26 cellular contexts compared by ENCODE assay signal in genomic region chr22:35746946-35747703, GRCh38. TPM values are rescaled to one million over a fixed set of nuclear protein-coding genes. Genes with fewer than 3 reads are reported as not detected.
DNase-seq lines count a peak whose midpoint lies in the region; ATAC-seq and TF ChIP-seq lines count a peak whose summit lies in the region.
"Had no signal": no experiment of that assay in that cellular context is flagged by ENCODE, and none has a peak within 500 bp of the region (broad histone marks: within the 10 kb centered on the region; RNA-seq: fewer than 3 reads in every experiment).

No MANE protein-coding gene starts in this region.

- H3K14ac ChIP-seq in IMR-90 (replicated peaks; ENCODE audit: low read depth, low read length), result 0 out of 2 replicates have a peak overlapping the region, but pooled peaks have one; percentile 15

- H4K91ac ChIP-seq in IMR-90 (ENCODE audit: insufficient read depth, low read depth, low read length), result peak overlapping the region; percentile 54; the same call in 1 of the 2 replicates

- POLR2A ChIA-PET in IMR-90 (lab: Charles Lee; ENCODE audit: unreplicated experiment), result no interaction called here

- intact Hi-C loops in IMR-90 (cut with micrococcal nuclease), result loop anchor here (2.0 kb wide), 2 partner anchors 90 to 118 kb away; no protein-coding TSS in a partner anchor

- peak overlapping the region; percentile 98 for H3K27ac ChIP-seq in IMR-90 (ENCODE audit: insufficient read depth, low read length)
- no peak overlapping the region for H3K27ac ChIP-seq in endodermal cell (ENCODE audit: low read depth, low read length)
- no peak overlapping the region for H3K27ac ChIP-seq in neural progenitor cell
- H3K27ac ChIP-seq: left lung, PC-9, sigmoid colon, tibial nerve had no signal

- peaks cover 14 to 63% of the 10 kb centered on the region in 2 experiments for H3K79me1 ChIP-seq in IMR-90 (ENCODE audit: low read depth in 1 of 2, low read length in 2 of 2)

- H3K4me3 ChIP-seq in IMR-90 (ENCODE audit: insufficient read depth, low read depth, low read length) (no peak overlapping the region), endodermal cell (ENCODE audit: low read length) (no peak overlapping the region), neural progenitor cell (no peak overlapping the region)
- H3K4me3 ChIP-seq: left lung, PC-9, sigmoid colon, tibial nerve had no signal

- in situ Hi-C loops in IMR-90 (cut with MboI; ENCODE audit: low sequenced_read_pairs), result loop anchor here (5.0 kb wide), 1 partner anchor 375 kb away; no protein-coding TSS in a partner anchor

- no peaks in the 10 kb centered on the region for H3K9me3 ChIP-seq in IMR-90 (ENCODE audit: control insufficient read depth, insufficient read depth, low read length)
- no peaks in the 10 kb centered on the region for H3K9me3 ChIP-seq in endodermal cell (ENCODE audit: control insufficient read depth, low read length)
- H3K9me3 ChIP-seq in neural progenitor cell (ENCODE audit: low read depth), result no peaks in the 10 kb centered on the region
- H3K9me3 ChIP-seq: BE2C, left lung, sigmoid colon, tibial nerve had no signal

- H3K56ac ChIP-seq in IMR-90 (ENCODE audit: extremely low read depth, insufficient read depth, low read length), result peak overlapping the region; percentile 53

- CTCF ChIA-PET in IMR-90 (lab: Yijun Ruan, JAX), result interaction anchor here (0.7 kb wide), 1 partner anchor 165 kb away, joined by 3 read pairs; no protein-coding TSS in a partner anchor

- peak overlapping the region; percentile 94 for H3K18ac ChIP-seq in IMR-90 (ENCODE audit: low read depth, low read length)

- H2AFZ ChIP-seq in IMR-90 (replicated peaks; ENCODE audit: low read length, poor library complexity) (no peak overlapping the region), neural progenitor cell (replicated peaks) (no peak overlapping the region)
- H2AFZ ChIP-seq: PC-9 had no signal

- H3K27ac Mint-ChIP-seq in endodermal cell (peak overlapping the region; percentile 27), neural progenitor cell (peak overlapping the region; percentile 38)
- H3K27ac Mint-ChIP-seq: activated naive CD8-positive, alpha-beta T cell; activated T-cell treated with anti-CD3 and anti-CD28 coated beads, Interleukin-2, amount 50 U/mL, for 72 hours had no signal

- no peak overlapping the region for H2AK9ac ChIP-seq in IMR-90 (replicated peaks; ENCODE audit: low read depth, low read length, poor library complexity)

- ATAC-seq in IMR-90 (ENCODE audit: low read depth) (peak; percentile 70), HG03108 (IDR thresholded peaks at IDR 0.05; ENCODE audit: unreplicated experiment) (no peak), GM18517 (IDR thresholded peaks at IDR 0.05; ENCODE audit: unreplicated experiment) (no peak)
- ATAC-seq: activated CD4-positive, CD25-positive, alpha-beta regulatory T cell treated with anti-CD3 and anti-CD28 coated beads, Interleukin-2, amount 50 U/mL, for 24 hours; activated T-cell treated with anti-CD3 and anti-CD28 coated beads, Interleukin-2, amount 50 U/mL, for 72 hours; left lung had no signal

- H3K9me3 Mint-ChIP-seq in endodermal cell (no peaks in the 10 kb centered on the region), neural progenitor cell (no peaks in the 10 kb centered on the region)
- H3K9me3 Mint-ChIP-seq: activated T-cell treated with anti-CD3 and anti-CD28 coated beads, Interleukin-2, amount 50 U/mL, for 72 hours; brain had no signal

- peak overlapping the region; percentile 72 for H2BK120ac ChIP-seq in IMR-90 (ENCODE audit: low read depth, low read length)

- H2AK5ac ChIP-seq in IMR-90 (ENCODE audit: low read depth, low read length), result peak overlapping the region; percentile 31; the same call in 1 of the 2 replicates

- peak overlapping the region; percentile 9 for H3K23ac ChIP-seq in IMR-90 (ENCODE audit: low read depth, low read length)

- H3K36me3 ChIP-seq in IMR-90 (ENCODE audit: control insufficient read depth, insufficient read depth, low read length) (peaks cover 25% of the 10 kb centered on the region), endodermal cell (ENCODE audit: control insufficient read depth, insufficient read depth, low read length) (peaks cover 72% of the 10 kb centered on the region), neural progenitor cell (no peaks in the 10 kb centered on the region)

- peak overlapping the region; percentile 38 to 41; a peak in 2 of 4 replicates for H4K8ac ChIP-seq in IMR-90 (ENCODE audit: low read depth in 2 of 2, low read length in 2 of 2)

- dilution Hi-C loops in IMR-90 (cut with HindIII; ENCODE audit: low sequenced_read_pairs, unreplicated experiment), result no loop called here

- H3K4me1 ChIP-seq in IMR-90 (ENCODE audit: control insufficient read depth, insufficient read depth, low read length) (peaks cover 28% of the 10 kb centered on the region), endodermal cell (ENCODE audit: control insufficient read depth, insufficient read depth, low read length) (peaks cover 6% of the 10 kb centered on the region), neural progenitor cell (peaks cover 57% of the 10 kb centered on the region)
- H3K4me1 ChIP-seq: left lung had no signal

- TF ChIP-seq POLR2A in IMR-90 (IDR thresholded peaks at IDR 0.05; ENCODE audit: low read depth, low read length), result no peak

- H3K4me1 Mint-ChIP-seq in endodermal cell, result peaks cover 54% of the 10 kb centered on the region
- peaks cover 21% of the 10 kb centered on the region for H3K4me1 Mint-ChIP-seq in neural progenitor cell

- H3K27me3 Mint-ChIP-seq in endodermal cell (ENCODE audit: insufficient read depth), result no peaks in the 10 kb centered on the region
- no peaks in the 10 kb centered on the region for H3K27me3 Mint-ChIP-seq in neural progenitor cell (ENCODE audit: insufficient read depth, low read depth)
- H3K27me3 Mint-ChIP-seq: activated naive CD8-positive, alpha-beta T cell; brain had no signal

- peaks cover 20% of the 10 kb centered on the region for H3K9me1 ChIP-seq in IMR-90 (ENCODE audit: insufficient read depth, low read length)

- peak overlapping the region; percentile 43; the same call in 1 of the 2 replicates for H3K4ac ChIP-seq in IMR-90 (ENCODE audit: low read depth, low read length)

- peak overlapping the region; percentile 62 for H3K4me2 ChIP-seq in IMR-90 (ENCODE audit: low read depth, low read length)
- H3K4me2 ChIP-seq in neural progenitor cell, result no peak overlapping the region
- H3K4me2 ChIP-seq: PC-9 had no signal

- H3K79me2 ChIP-seq in neural progenitor cell (ENCODE audit: low read depth), result no peaks in the 10 kb centered on the region

- no peak overlapping the region for H3K4me3 Mint-ChIP-seq in endodermal cell
- H3K4me3 Mint-ChIP-seq in neural progenitor cell, result no peak overlapping the region
- H3K4me3 Mint-ChIP-seq: activated naive CD8-positive, alpha-beta T cell; activated T-cell treated with anti-CD3 and anti-CD28 coated beads, Interleukin-2, amount 50 U/mL, for 72 hours; brain had no signal

- H3K27me3 ChIP-seq in IMR-90 (ENCODE audit: control insufficient read depth, insufficient read depth, low read length) (no peaks in the 10 kb centered on the region), endodermal cell (ENCODE audit: control insufficient read depth, insufficient read depth, low read length, poor library complexity, severe bottlenecking) (no peaks in the 10 kb centered on the region), neural progenitor cell (no peaks in the 10 kb centered on the region)
- H3K27me3 ChIP-seq: BE2C, left lung, sigmoid colon, tibial nerve had no signal

- H2BK5ac ChIP-seq in IMR-90 (ENCODE audit: low read depth, low read length, poor library complexity, severe bottlenecking), result peak overlapping the region; percentile 74

- peaks cover 11% of the 10 kb centered on the region; the same call in 1 of the 2 replicates for H4K20me1 ChIP-seq in IMR-90 (ENCODE audit: insufficient read depth, low read length)
- H4K20me1 ChIP-seq in neural progenitor cell (ENCODE audit: low read depth), result peaks cover 14% of the 10 kb centered on the region

- H3K36me3 Mint-ChIP-seq in endodermal cell (ENCODE audit: low read depth), result peaks cover 23% of the 10 kb centered on the region
- H3K36me3 Mint-ChIP-seq in neural progenitor cell, result peaks cover 28% of the 10 kb centered on the region
- H3K36me3 Mint-ChIP-seq: activated naive CD8-positive, alpha-beta T cell had no signal

- BruUV-seq in IMR-90 (replicated peaks; lab: Mats Ljungman, UMichigan), result no TSS peak

- peaks cover 12% of the 10 kb centered on the region for H3F3A ChIP-seq in neural progenitor cell (ENCODE audit: low read depth)

- no CpG with 5 or more reads among the region's 4 CpGs for WGBS in IMR-90 (ENCODE audit: extremely low coverage in 2 of 2, insufficient read length in 1 of 2), 2 experiments
- 90 to 92% methylated on average over 1 to 4 of the region's 4 CpGs for whole genome bisulfite sequencing in endodermal cell (ENCODE audit: insufficient coverage in 1 of 2, insufficient read length in 1 of 2), 2 experiments

- H4K5ac ChIP-seq in IMR-90 (ENCODE audit: low read depth, low read length), result peak overlapping the region; percentile 91

- DNase-seq in EH (ENCODE audit: low read depth), result peak; percentile 45
- peak; percentile 80 for DNase-seq in IMR-90
- no peak for DNase-seq in endodermal cell
- no peak for DNase-seq in neural progenitor cell (ENCODE audit: low spot score)
- no peak for DNase-seq in ureter (ENCODE audit: low spot score)
- DNase-seq: activated CD8-positive, alpha-beta memory T cell treated with anti-CD3 and anti-CD28 coated beads for 24 hours; activated T-cell treated with anti-CD3 and anti-CD28 coated beads, Interleukin-2, amount 50 U/mL, for 72 hours; BE2C; COR-L47; left lung; NCI-H1105 treated with DMSO at 0.1 percent for 48 hours; NCI-H748 treated with DMSO at 0.1 percent for 48 hours; occipital lobe; PC-9; sigmoid colon; stimulated activated CD4-positive, alpha-beta T cell treated with anti-CD3 and anti-CD28 coated beads, Interleukin-2, amount 100 ng/mL, for 24 hours; stimulated activated naive CD4-positive, alpha-beta T cell treated with Interleukin-2 at 50 U/mL for 16 hours; T-helper 9 cell had no signal

- TF ChIP-seq CTCF in IMR-90 (conservative IDR thresholded peaks at IDR 0.05; ENCODE audit: low read depth, low read length) (no peak), endodermal cell (conservative IDR thresholded peaks at IDR 0.05) (no peak), neural progenitor cell (IDR thresholded peaks at IDR 0.05) (no peak)

- H3K9ac ChIP-seq in IMR-90 (ENCODE audit: low read depth, low read length) (peak overlapping the region; percentile 62), endodermal cell (ENCODE audit: extremely low read depth, low read length, poor library complexity, severe bottlenecking) (no peak overlapping the region), neural progenitor cell (no peak overlapping the region)

- TF ChIP-seq RAD21 in IMR-90 (IDR thresholded peaks at IDR 0.05; ENCODE audit: low read length), result no peak

- H2BK15ac ChIP-seq in IMR-90 (ENCODE audit: low read depth, low read length), result peak overlapping the region; percentile 46; the same call in 1 of the 3 replicates

- peak overlapping the region; percentile 58; the same call in 1 of the 2 replicates for H2BK20ac ChIP-seq in IMR-90 (ENCODE audit: low read depth, low read length)

RNA-seq across cellular contexts. Expression of gene APOL5, which starts 29.5 kb away (rescaled TPM):
- total RNA-seq in IMR-90 (2012; rRNA removed) (under 0.01 and 0.18 TPM in 2 replicates), endodermal cell (not detected), neural progenitor cell (ENCODE audit: low replicate concordance) (not detected in 2 replicates), ureter (not detected)
- 0.15 and 0.19 TPM in 2 replicates for polyA plus RNA-seq in IMR-90 (2012; rRNA removed)
- polyA plus RNA-seq in IMR-90 (2012; cell fraction: cytosol; rRNA removed), result 0.15 TPM in 1 of 2 replicates, not detected in the other
- 0.09 and 0.16 TPM in 2 replicates for polyA plus RNA-seq in IMR-90 (2012; cell fraction: nucleus; rRNA removed; ENCODE audit: low replicate concordance)
- not detected for polyA plus RNA-seq in endodermal cell (2013, experiment 1 of 2)
- polyA plus RNA-seq in endodermal cell (2013, experiment 2 of 2), result not detected
- total RNA-seq: activated T-cell treated with anti-CD3 and anti-CD28 coated beads, Interleukin-2, amount 50 U/mL, for 72 hours; HT-29; left lung; occipital lobe; PC-9; sigmoid colon; SK-MEL-5 had no signal
- polyA plus RNA-seq: sigmoid colon had no signal

Comparison
In these comparisons a context has a peak if more than half of its experiments do, and no peak if none do; other contexts are left out.
1. DNase-seq: peak in EH (single experiment) and IMR-90 (single experiment); none in endodermal cell (single experiment), neural progenitor cell (single experiment) and ureter (single experiment).